In the genomic region with DNA sequence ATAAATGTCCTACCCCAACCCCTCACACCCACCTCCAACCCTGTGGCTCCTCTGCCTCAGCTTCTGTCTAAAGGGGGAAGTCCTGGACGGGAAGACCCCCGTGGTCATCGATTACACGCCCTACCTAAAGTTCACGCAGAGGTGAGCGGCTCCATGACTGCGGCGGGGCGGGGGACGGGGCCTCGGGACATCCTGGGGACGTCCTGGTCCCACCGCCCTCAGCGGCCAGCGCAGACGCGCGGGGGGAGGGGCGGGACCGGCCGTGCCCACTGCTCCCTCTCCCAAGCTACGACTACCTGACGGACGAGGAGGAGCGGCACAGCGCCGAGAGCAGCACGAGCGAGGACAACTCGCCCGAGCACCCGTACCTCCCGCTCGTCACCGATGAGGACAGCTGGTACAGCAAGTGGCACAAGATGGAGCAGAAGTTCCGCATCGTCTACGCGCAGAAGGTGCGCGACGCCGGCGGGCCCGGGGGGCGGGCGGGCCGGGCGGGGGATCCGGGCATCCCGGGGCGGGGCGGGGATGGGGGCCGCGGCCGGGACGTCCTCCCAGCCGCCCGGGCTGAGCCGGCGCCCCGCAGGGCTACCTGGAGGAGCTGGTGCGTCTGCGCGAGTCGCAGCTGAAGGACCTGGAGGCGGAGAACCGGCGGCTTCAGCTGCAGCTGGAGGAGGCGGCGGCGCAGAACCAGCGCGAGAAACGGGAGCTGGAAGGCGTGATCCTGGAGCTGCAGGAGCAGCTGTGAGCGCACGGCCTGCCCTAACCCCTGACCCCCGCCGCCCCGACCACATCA, we compare ENCODE assay signal across 8 cellular contexts. TPM values are rescaled to one million over a fixed set of nuclear protein-coding genes. Genes with fewer than 3 reads are reported as not detected.
DNase-seq lines count a peak whose midpoint lies in the region; ATAC-seq and TF ChIP-seq lines count a peak whose summit lies in the region.

No MANE protein-coding gene starts in this region.

- BruUV-seq in Panc1 (replicated peaks; lab: Mats Ljungman, UMichigan): no TSS peak

- peak overlapping the region; percentile 60 to 77 (median 66) for H3K4me3 Mint-ChIP-seq in nephron

- H3K9me3 Mint-ChIP-seq in nephron: peaks cover 4% of the 10 kb centered on the region

- H3K36me3 ChIP-seq in heart right ventricle: peaks cover 0 to 12% (median 1%) of the 10 kb centered on the region in 9 donors
- H3K36me3 ChIP-seq in Panc1 (ENCODE audit: control insufficient read depth, insufficient read depth, low read length): no peaks in the 10 kb centered on the region

- POLR2A ChIA-PET in Panc1 (lab: Charles Lee): interaction anchor here (0.6 kb wide), 1 partner anchor 38 kb away, joined by 18 read pairs; no protein-coding TSS in a partner anchor

- ATAC-seq in heart right ventricle: no peak
- no peak for ATAC-seq in Right ventricle myocardium superior (ENCODE audit: poor library complexity)
- peak; percentile 78 for ATAC-seq in Panc1
- ATAC-seq in HG03354 (IDR thresholded peaks at IDR 0.05; ENCODE audit: poor library complexity, severe bottlenecking, unreplicated experiment): no peak
- ATAC-seq in GM21526 (IDR thresholded peaks at IDR 0.05; ENCODE audit: low FRiP score, unreplicated experiment): no peak

- WGBS in heart right ventricle, 2 donors: 2% methylated on average over 54 to 81 of the region's 81 CpGs

- H3K4me1 Mint-ChIP-seq in nephron: peaks cover 9% of the 10 kb centered on the region

- H3K4me3 ChIP-seq in heart right ventricle (peak overlapping the region in 8 of 10 donors; percentile 23 to 42 (median 30)), Panc1 (ENCODE audit: low read depth in 2 of 2, low read length in 2 of 2) (peak overlapping the region; percentile 42 to 50), coronary artery (peak overlapping the region; percentile 58)

- DNase-seq in heart right ventricle: no peak
- no peak for DNase-seq in Right ventricle myocardium superior
- DNase-seq in Panc1 (ENCODE audit: low read depth, low spot score): no peak
- no peak for DNase-seq in coronary artery (ENCODE audit: low spot score)
- DNase-seq in 8988T: no peak

- intact Hi-C loops in heart right ventricle (cut with DNase I): no loop called here
- intact Hi-C loops in Right ventricle myocardium superior (cut with DNase I): no loop called here
- intact Hi-C loops in Panc1 (cut with micrococcal nuclease; ENCODE audit: unreplicated experiment): no loop called here

- H3K27me3 Mint-ChIP-seq in nephron (ENCODE audit: low read depth): peaks cover 89% of the 10 kb centered on the region

- H3K4me1 ChIP-seq in heart right ventricle (peaks cover 4 to 14% (median 6%) of the 10 kb centered on the region in 9 donors), Panc1 (ENCODE audit: control insufficient read depth, insufficient read depth, low read length) (no peaks in the 10 kb centered on the region)

- no peak overlapping the region for H3K27ac ChIP-seq in heart right ventricle
- H3K27ac ChIP-seq in Panc1 (ENCODE audit: low read length): 0 out of 2 replicates have a peak overlapping the region, but pooled peaks have one; percentile 23
- H3K27ac ChIP-seq in coronary artery: no peak overlapping the region

- in situ Hi-C loops in Panc1 (cut with HindIII; ENCODE audit: low pct_unique_long_range_greater_than_20kb, low sequenced_read_pairs): no loop called here

- TF ChIP-seq CTCF in heart right ventricle (IDR thresholded peaks at IDR 0.05) (no peak), Panc1 (IDR thresholded peaks at IDR 0.05) (no peak), coronary artery (IDR thresholded peaks at IDR 0.05) (no peak), nephron (IDR thresholded peaks at IDR 0.05; ENCODE audit: unreplicated experiment in 3 of 3) (no peak)

- H3K9me3 ChIP-seq in heart right ventricle (no peaks in the 10 kb centered on the region), Panc1 (ENCODE audit: control insufficient read depth, insufficient read depth, low read depth, low read length) (no peaks in the 10 kb centered on the region)

- H3K36me3 Mint-ChIP-seq in nephron (ENCODE audit: low read depth): peaks cover 5% of the 10 kb centered on the region

- CTCF ChIA-PET in Panc1 (lab: Charles Lee): interaction anchor here (0.6 kb wide), 2 partner anchors 209 to 1161 kb away, joined by 3 read pairs; no protein-coding TSS in a partner anchor

- peaks cover 15 to 61% (median 52%) of the 10 kb centered on the region in 7 donors for H3K27me3 ChIP-seq in heart right ventricle
- H3K27me3 ChIP-seq in Panc1 (ENCODE audit: control insufficient read depth, insufficient read depth, low read length): no peaks in the 10 kb centered on the region

- no peak overlapping the region for H3K27ac Mint-ChIP-seq in nephron

RNA-seq across cellular contexts. Expression of a gene that starts 6.7 kb away (rescaled TPM):
- total RNA-seq in heart right ventricle (1 to 10 TPM in 4 of 10 donors, under 1 TPM in 5, not detected in 1; 0.15 to 1.9 (median 0.69) TPM), Right ventricle myocardium superior (0.22 TPM), Panc1 (2021; ENCODE audit: unreplicated experiment) (3.6 TPM)
- under 1 TPM in 1 of 2 donors, not detected in 1; 0.38 TPM for polyA plus RNA-seq in heart right ventricle
- 4.4 TPM for polyA plus RNA-seq in Panc1 (2012; ENCODE audit: insufficient read length)

RNA-seq across cellular contexts. Expression of a gene that starts 9.6 kb away (rescaled TPM):
- total RNA-seq in heart right ventricle (10 to 100 TPM; 36.3 to 54.7 (median 43.1) TPM), Right ventricle myocardium superior (45.0 TPM), Panc1 (2021; ENCODE audit: unreplicated experiment) (138 TPM)
- 100 to 1,000 TPM in 1 of 2 donors, 10 to 100 TPM in 1; 81.8 to 105 TPM for polyA plus RNA-seq in heart right ventricle
- 178 TPM for polyA plus RNA-seq in Panc1 (2012; ENCODE audit: insufficient read length)

RNA-seq across cellular contexts. Expression of a gene that starts 30.0 kb away (rescaled TPM):
- total RNA-seq in heart right ventricle (100 to 1,000 TPM; 113 to 303 (median 154) TPM), Right ventricle myocardium superior (135 TPM), Panc1 (2021; ENCODE audit: unreplicated experiment) (304 TPM)
- polyA plus RNA-seq in heart right ventricle: 100 to 1,000 TPM in 1 of 2 donors, 10 to 100 TPM in 1; 41.5 to 103 TPM
- 858 TPM for polyA plus RNA-seq in Panc1 (2012; ENCODE audit: insufficient read length)

RNA-seq across cellular contexts. Expression of a gene that starts 47.1 kb away (rescaled TPM):
- total RNA-seq in heart right ventricle (1 to 10 TPM in 2 of 10 donors, under 1 TPM in 8; 0.11 to 2.4 (median 0.53) TPM), Right ventricle myocardium superior (0.30 TPM), Panc1 (2021; ENCODE audit: unreplicated experiment) (not detected)
- under 1 TPM in 1 of 2 donors, not detected in 1; 0.06 TPM for polyA plus RNA-seq in heart right ventricle
- not detected for polyA plus RNA-seq in Panc1 (2012; ENCODE audit: insufficient read length)

RNA-seq across cellular contexts. Expression of a gene that starts 48.6 kb away (rescaled TPM):
- under 1 TPM; 0.25 to 0.95 (median 0.46) TPM for total RNA-seq in heart right ventricle
- polyA plus RNA-seq in heart right ventricle: under 1 TPM; 0.29 to 0.57 TPM
- total RNA-seq in Right ventricle myocardium superior: 0.62 TPM
- 7.6 TPM for total RNA-seq in Panc1 (2021; ENCODE audit: unreplicated experiment)
- 11.9 TPM for polyA plus RNA-seq in Panc1 (2012; ENCODE audit: insufficient read length)
